In the genomic region with DNA sequence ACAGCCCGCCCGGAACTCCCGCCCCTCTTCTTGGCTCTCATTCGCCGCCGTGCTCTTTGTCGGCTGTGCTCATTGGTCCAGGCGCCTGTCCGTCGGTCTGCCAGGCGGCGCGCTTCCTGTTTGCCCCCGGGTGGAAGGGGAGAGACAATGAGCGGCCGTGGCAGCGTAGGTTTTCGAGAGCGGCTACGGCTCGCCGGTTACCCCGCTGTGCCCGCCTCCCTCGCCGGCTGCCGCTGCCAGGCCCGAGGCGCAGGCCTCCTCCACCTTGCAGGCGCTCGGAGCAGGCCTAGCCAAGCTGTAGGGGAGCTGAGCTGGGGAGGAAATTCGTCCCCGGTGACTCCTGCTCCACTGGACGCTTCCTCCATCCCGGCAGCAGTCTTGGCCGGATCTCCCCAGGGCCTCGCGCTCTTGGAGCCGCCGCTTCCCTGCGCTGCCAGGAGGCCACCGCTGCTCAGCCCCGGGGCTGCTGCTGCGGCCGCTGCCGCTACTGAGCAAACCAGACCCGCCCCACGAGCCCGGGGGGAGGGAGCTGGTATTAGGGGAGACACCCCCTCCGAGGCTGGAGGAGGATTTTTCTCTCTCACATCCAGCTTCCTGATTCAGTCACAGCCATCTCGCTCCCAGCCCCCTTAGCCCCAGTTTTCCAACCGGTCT, we compare ENCODE assay signal across 8 cellular contexts. TPM values are rescaled to one million over a fixed set of nuclear protein-coding genes. Genes with fewer than 3 reads are reported as not detected.
DNase-seq lines count a peak whose midpoint lies in the region; ATAC-seq and TF ChIP-seq lines count a peak whose summit lies in the region.

A gene (minus strand): TSS at position 2 of the 654 bp plus-strand sequence. CDS start 202 bp downstream, outside the sequence.

- peak within 1 kb of the TSS; percentile 65 for H3K4me3 ChIP-seq in LNCaP clone FGC (ENCODE audit: low read depth, low read length)

- ATAC-seq in natural killer cell treated with Interleukin-12 subunit alpha and Interleukin-12 subunit beta and Interleukin-15 and Interleukin-18, amount 100 ng/mL, for 72 hours: peak; percentile 84 to 89
- ATAC-seq in stimulated activated naive CD8-positive, alpha-beta T cell treated with anti-CD3 and anti-CD28 coated beads, Interleukin-15, Interleukin-2, amounts not matched to agents 100 U/mL and 50 U/mL, for 24 hours: peak; percentile 81

- H3K4me1 Mint-ChIP-seq in natural killer cell treated with Interleukin-12 subunit alpha and Interleukin-12 subunit beta and Interleukin-15 and Interleukin-18, amount 100 ng/mL, for 72 hours (ENCODE audit: low read depth in 2 of 2): peaks cover 25 to 34% of the 10 kb centered on the region in 2 donors

- peak; percentile 86 for TF ChIP-seq POLR2A in Raji (IDR thresholded peaks at IDR 0.05; ENCODE audit: insufficient read depth, low read depth, low read length)

- H3K27ac Mint-ChIP-seq in natural killer cell treated with Interleukin-12 subunit alpha and Interleukin-12 subunit beta and Interleukin-15 and Interleukin-18, amount 100 ng/mL, for 72 hours: peak within 1 kb of the TSS; percentile 98 to 99

- H3K27me3 Mint-ChIP-seq in natural killer cell treated with Interleukin-12 subunit alpha and Interleukin-12 subunit beta and Interleukin-15 and Interleukin-18, amount 100 ng/mL, for 72 hours: no peaks in the 10 kb centered on the region

- H3K36me3 Mint-ChIP-seq in natural killer cell treated with Interleukin-12 subunit alpha and Interleukin-12 subunit beta and Interleukin-15 and Interleukin-18, amount 100 ng/mL, for 72 hours: peaks cover 15% of the 10 kb centered on the region

- DNase-seq in EH (ENCODE audit: low read depth): peak; percentile 98
- peak; percentile 87 for DNase-seq in GOT3 (lab: John Stamatoyannopoulos, UW)
- DNase-seq in LNCaP clone FGC (ENCODE audit: low read depth): peak; percentile 88
- peak; percentile 92 for DNase-seq in activated T-helper 9 cell treated with anti-CD3 and anti-CD28 coated beads, Interleukin-2, amount 50 U/mL, for 16 hours (ENCODE audit: low read depth)
- peak; percentile 96 for DNase-seq in fibroblast of peridontal ligament (ENCODE audit: extremely low read depth)
- DNase-seq in natural killer cell treated with Interleukin-12 subunit alpha and Interleukin-12 subunit beta and Interleukin-15 and Interleukin-18, amount 100 ng/mL, for 72 hours (ENCODE audit: low spot score): peak; percentile 98
- peak; percentile 96 for DNase-seq in stimulated activated naive CD8-positive, alpha-beta T cell treated with anti-CD3 and anti-CD28 coated beads, Interleukin-15, Interleukin-2, amounts not matched to agents 100 U/mL and 50 U/mL, for 24 hours

- H3K4me3 Mint-ChIP-seq in natural killer cell treated with Interleukin-12 subunit alpha and Interleukin-12 subunit beta and Interleukin-15 and Interleukin-18, amount 100 ng/mL, for 72 hours: peak within 1 kb of the TSS; percentile 95

- H3K9me3 Mint-ChIP-seq in natural killer cell treated with Interleukin-12 subunit alpha and Interleukin-12 subunit beta and Interleukin-15 and Interleukin-18, amount 100 ng/mL, for 72 hours: no peaks in the 10 kb centered on the region

- TF ChIP-seq CTCF in LNCaP clone FGC (IDR thresholded peaks at IDR 0.05; ENCODE audit: control insufficient read depth, extremely low read depth, insufficient read depth): no peak

RNA-seq across cellular contexts. Expression of the gene that starts here (rescaled TPM):
- 10 to 100 TPM; 89.5 to 99.5 TPM for total RNA-seq in natural killer cell treated with Interleukin-12 subunit alpha and Interleukin-12 subunit beta and Interleukin-15 and Interleukin-18, amount 100 ng/mL, for 72 hours

Comparison
In these comparisons a context has a peak if more than half of its experiments do, and no peak if none do; other contexts are left out.
1. Peak in every context shown above with its lines: DNase-seq, ATAC-seq and H3K4me3 ChIP-seq.